ENCODE assay signal across 19 cellular contexts in the genomic region with DNA sequence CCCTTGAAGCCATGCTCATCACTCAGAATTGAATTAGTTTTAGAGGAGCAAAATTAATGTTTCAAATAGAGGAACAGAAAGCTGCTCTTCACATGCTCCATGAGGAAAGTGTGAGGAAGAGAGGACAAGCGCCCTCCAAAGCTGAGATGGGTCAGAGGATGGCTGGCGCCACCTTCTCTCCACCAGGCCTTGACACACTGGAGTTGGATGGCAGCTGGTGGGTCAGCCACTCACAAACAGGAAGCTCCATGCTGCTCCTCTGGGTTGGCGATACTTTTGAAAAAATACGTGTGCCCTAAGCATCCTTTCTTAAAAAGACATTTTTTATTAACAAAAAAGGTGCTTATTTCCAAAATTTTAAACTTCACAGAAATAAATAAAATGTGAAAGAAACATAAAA. TPM values are rescaled to one million over a fixed set of nuclear protein-coding genes. Genes with fewer than 3 reads are reported as not detected.
A peak's percentile ranks its signal among the peaks of the same experiment; 100 is the strongest.
DNase-seq lines count a peak whose midpoint lies in the region; ATAC-seq and TF ChIP-seq lines count a peak whose summit lies in the region.
"Had no signal": no experiment of that assay in that cellular context is flagged by ENCODE, and none has a peak within 500 bp of the region (broad histone marks: within the 10 kb centered on the region; RNA-seq: fewer than 3 reads in every experiment).

No MANE protein-coding gene starts in this region.

- TF ChIP-seq CTCF in CD14-positive monocyte (IDR thresholded peaks at IDR 0.05), result no peak

- peaks cover 39% of the 10 kb centered on the region for H3K9me3 ChIP-seq in BLaER1

- peaks cover 2 to 3% (median 3%) of the 10 kb centered on the region in 3 donors for H3K27me3 Mint-ChIP-seq in CD14-positive monocyte (ENCODE audit: low read depth in 3 of 3)
- H3K27me3 Mint-ChIP-seq in activated naive CD8-positive, alpha-beta T cell treated with anti-CD3 and anti-CD28 coated beads for 36 hours, result no peaks in the 10 kb centered on the region

- H3K4me3 ChIP-seq in BLaER1, result no peak overlapping the region
- H3K4me3 ChIP-seq: adrenal gland, skin epidermis, transverse colon had no signal

- intact Hi-C loops in CD14-positive monocyte (cut with micrococcal nuclease), result no loop called here

- peaks cover 11% of the 10 kb centered on the region for H3K4me1 ChIP-seq in BLaER1
- H3K4me1 ChIP-seq: adrenal gland, transverse colon had no signal

- H3K27ac Mint-ChIP-seq in CD14-positive monocyte, result peak overlapping the region in 5 of 7 donors; percentile 23 to 66 (median 50)
- peak overlapping the region; percentile 88 for H3K27ac Mint-ChIP-seq in activated naive CD8-positive, alpha-beta T cell treated with anti-CD3 and anti-CD28 coated beads for 36 hours
- H3K27ac Mint-ChIP-seq: nephron had no signal

- H3K4me2 ChIP-seq in BLaER1, result peak overlapping the region; percentile 8; the same call in 1 of the 2 replicates

- no peaks in the 10 kb centered on the region for H3K36me3 ChIP-seq in BLaER1
- H3K36me3 ChIP-seq: adrenal gland, transverse colon had no signal

- H3K9me3 Mint-ChIP-seq in CD14-positive monocyte, result peaks cover 21 to 41% (median 36%) of the 10 kb centered on the region in 7 donors
- H3K9me3 Mint-ChIP-seq in activated naive CD8-positive, alpha-beta T cell treated with anti-CD3 and anti-CD28 coated beads for 36 hours, result peaks cover 33% of the 10 kb centered on the region

- no peaks in the 10 kb centered on the region for H3K27me3 ChIP-seq in BLaER1
- H3K27me3 ChIP-seq: adrenal gland, transverse colon had no signal

- no peaks in the 10 kb centered on the region for H4K20me1 ChIP-seq in BLaER1

- H3K9ac ChIP-seq in BLaER1, result no peak overlapping the region

- peaks cover 46% of the 10 kb centered on the region for H3K4me1 Mint-ChIP-seq in CD14-positive monocyte
- H3K4me1 Mint-ChIP-seq in activated naive CD8-positive, alpha-beta T cell treated with anti-CD3 and anti-CD28 coated beads for 36 hours, result peaks cover 23% of the 10 kb centered on the region
- H3K4me1 Mint-ChIP-seq: nephron had no signal

- H3K27ac ChIP-seq in BLaER1, result no peak overlapping the region
- H3K27ac ChIP-seq: adrenal gland had no signal

- ATAC-seq in HG03521 (IDR thresholded peaks at IDR 0.05; ENCODE audit: unreplicated experiment), result no peak
- ATAC-seq: SK-N-SH treated with all-trans-retinoic acid at 6 μM for 48 hours had no signal

- H3K4me3 Mint-ChIP-seq in CD14-positive monocyte, result peak overlapping the region in 1 of 2 donors; percentile 40
- H3K4me3 Mint-ChIP-seq in activated naive CD8-positive, alpha-beta T cell treated with anti-CD3 and anti-CD28 coated beads for 36 hours, result peak overlapping the region; percentile 58
- H3K4me3 Mint-ChIP-seq: nephron had no signal

- no peak for DNase-seq in CD14-positive monocyte (ENCODE audit: low spot score)
- peak; percentile 22 for DNase-seq in NOMO-1 treated with DMSO at 0.1 percent for 48 hours (lab: John Stamatoyannopoulos, UW; ENCODE audit: unreplicated experiment)
- no peak for DNase-seq in activated naive CD8-positive, alpha-beta T cell treated with anti-CD3 and anti-CD28 coated beads for 36 hours
- no peak for DNase-seq in dermis blood vessel endothelial cell
- DNase-seq in NCI-H1092 (lab: John Stamatoyannopoulos, UW), result no peak
- DNase-seq: DMS153; effector CD8-positive, alpha-beta T cell; H7; islet precursor cell; mammary epithelial cell; NCI-H774; transverse colon had no signal

- peaks cover 1 to 7% of the 10 kb centered on the region in 2 donors for H3K36me3 Mint-ChIP-seq in CD14-positive monocyte
- peaks cover 51% of the 10 kb centered on the region for H3K36me3 Mint-ChIP-seq in activated naive CD8-positive, alpha-beta T cell treated with anti-CD3 and anti-CD28 coated beads for 36 hours

RNA-seq across cellular contexts. Expression of a gene that starts 3.1 kb away (rescaled TPM):
- polyA plus RNA-seq in CD14-positive monocyte, result 1 to 10 TPM; 2.1 to 3.6 TPM
- 100 to 1,000 TPM; 291 TPM for total RNA-seq in activated naive CD8-positive, alpha-beta T cell treated with anti-CD3 and anti-CD28 coated beads for 36 hours
- total RNA-seq in dermis blood vessel endothelial cell, result not detected in 2 replicates
- total RNA-seq: fibroblast of lung, H7, mammary epithelial cell had no signal
- polyA plus RNA-seq: fibroblast of lung, mammary epithelial cell had no signal

Comparison
In these comparisons a context has a peak if more than half of its experiments do, and no peak if none do; other contexts are left out.
1. RNA of a gene that starts 3.1 kb away (total RNA-seq): 291 TPM in activated naive CD8-positive, alpha-beta T cell treated with anti-CD3 and anti-CD28 coated beads for 36 hours; not detected in dermis blood vessel endothelial cell; every median in the first group is over 100 times any median in the second.